In the genomic region with DNA sequence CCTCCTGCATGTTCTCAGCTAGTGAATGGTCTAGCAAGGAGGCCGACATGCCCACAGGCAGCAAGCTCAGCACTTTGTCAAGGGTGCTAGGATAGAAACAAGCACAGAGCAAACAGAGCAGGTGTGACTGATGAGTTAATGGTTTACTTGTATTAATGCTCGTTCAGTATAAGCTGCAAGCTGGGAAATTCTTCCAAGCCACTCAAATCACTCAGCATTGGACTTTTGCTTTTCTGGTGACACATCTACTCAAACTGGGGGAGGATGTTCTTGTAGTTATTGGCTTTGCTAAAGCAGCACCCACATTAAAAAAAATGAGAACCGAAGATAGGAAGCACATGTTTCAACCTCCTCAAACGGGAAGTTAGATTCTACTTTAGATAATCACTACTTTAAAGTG, we compare ENCODE assay signal across 8 cellular contexts. TPM values are rescaled to one million over a fixed set of nuclear protein-coding genes. Genes with fewer than 3 reads are reported as not detected.
DNase-seq lines count a peak whose midpoint lies in the region; ATAC-seq and TF ChIP-seq lines count a peak whose summit lies in the region.

No MANE protein-coding gene starts in this region.

- H3K4me1 ChIP-seq in neutrophil (ENCODE audit: control insufficient read depth in 1 of 2, insufficient read depth in 1 of 2, low read depth in 1 of 2, low read length in 1 of 2) (no peaks in the 10 kb centered on the region), gastrocnemius medialis (no peaks in the 10 kb centered on the region)

- H3K27me3 ChIP-seq in neutrophil = no peaks in the 10 kb centered on the region
- no peaks in the 10 kb centered on the region for H3K27me3 ChIP-seq in gastrocnemius medialis

- H3K4me1 Mint-ChIP-seq in T-helper 1 cell treated with Interleukin-12 subunit alpha and Interleukin-12 subunit beta and Interleukin-4 antibody, amounts not matched to agents 30 μg/mL and 1 μg/mL, for 36 hours (ENCODE audit: low read depth) = peaks cover 36% of the 10 kb centered on the region

- in situ Hi-C loops in gastrocnemius medialis (cut with MboI; ENCODE audit: low sequenced_read_pairs in 4 of 4) = no loop called here

- H3K9me3 Mint-ChIP-seq in T-helper 1 cell treated with Interleukin-12 subunit alpha and Interleukin-12 subunit beta and Interleukin-4 antibody, amounts not matched to agents 30 μg/mL and 1 μg/mL, for 36 hours = no peaks in the 10 kb centered on the region

- peak overlapping the region; percentile 16 for H3K4me3 Mint-ChIP-seq in T-helper 1 cell treated with Interleukin-12 subunit alpha and Interleukin-12 subunit beta and Interleukin-4 antibody, amounts not matched to agents 30 μg/mL and 1 μg/mL, for 36 hours

- no peaks in the 10 kb centered on the region for H3K27me3 Mint-ChIP-seq in T-helper 1 cell treated with Interleukin-12 subunit alpha and Interleukin-12 subunit beta and Interleukin-4 antibody, amounts not matched to agents 30 μg/mL and 1 μg/mL, for 36 hours (ENCODE audit: low read depth)

- H3K36me3 Mint-ChIP-seq in T-helper 1 cell treated with Interleukin-12 subunit alpha and Interleukin-12 subunit beta and Interleukin-4 antibody, amounts not matched to agents 30 μg/mL and 1 μg/mL, for 36 hours (ENCODE audit: low read depth) = peaks cover 46% of the 10 kb centered on the region

- peak overlapping the region; percentile 54 for H3K27ac ChIP-seq in neutrophil
- no peak overlapping the region for H3K27ac ChIP-seq in gastrocnemius medialis

- TF ChIP-seq CTCF in neutrophil (IDR thresholded peaks at IDR 0.05) (no peak), gastrocnemius medialis (IDR thresholded peaks at IDR 0.05 in 4 of 5, conservative IDR thresholded peaks at IDR 0.05 in 1 of 5) (no peak)

- H3K9me3 ChIP-seq in neutrophil (no peaks in the 10 kb centered on the region), gastrocnemius medialis (no peaks in the 10 kb centered on the region)

- peak; percentile 28 for DNase-seq in stimulated activated CD4-positive, alpha-beta T cell treated with anti-CD3 and anti-CD28 coated beads, Interleukin-15, amount 100 ng/mL, for 24 hours
- DNase-seq in stimulated activated CD4-positive, alpha-beta T cell treated with anti-CD3 and anti-CD28 coated beads, Interleukin-2, amount 100 ng/mL, for 48 hours = no peak
- DNase-seq in HCEC 1CT (no peak), gastrocnemius medialis (no peak), NCI-H1694 treated with DMSO at 0.1 percent for 48 hours (lab: John Stamatoyannopoulos, UW) (no peak)

- H3K4me3 ChIP-seq in neutrophil (ENCODE audit: low read depth in 1 of 2, low read length in 1 of 2) = no peak overlapping the region
- H3K4me3 ChIP-seq in gastrocnemius medialis = no peak overlapping the region

- intact Hi-C loops in gastrocnemius medialis (cut with DNase I; ENCODE audit: low total_unique reads) = no loop called here

- H3K36me3 ChIP-seq in neutrophil (peaks cover 60% of the 10 kb centered on the region), gastrocnemius medialis (no peaks in the 10 kb centered on the region)

- ATAC-seq in HG02981 (IDR thresholded peaks at IDR 0.05; ENCODE audit: unreplicated experiment) (peak; percentile 83), gastrocnemius medialis (no peak)

- TF ChIP-seq POLR2A in gastrocnemius medialis (IDR thresholded peaks at IDR 0.05) = no peak

- peak overlapping the region; percentile 86 for H3K27ac Mint-ChIP-seq in T-helper 1 cell treated with Interleukin-12 subunit alpha and Interleukin-12 subunit beta and Interleukin-4 antibody, amounts not matched to agents 30 μg/mL and 1 μg/mL, for 36 hours

RNA-seq across cellular contexts. Expression of a gene that starts 43.1 kb away (rescaled TPM):
- total RNA-seq in gastrocnemius medialis = 10 to 100 TPM; 19.8 to 49.4 (median 35.6) TPM
